ENCODE assay signal across 1 cellular context in genomic region chr19:48999481-49000325, GRCh38.
TF ChIP-seq lines count a peak whose summit lies in the region.

No MANE protein-coding gene starts in this region.

TF ChIP-seq in K562, 482 proteins besides CTCF, POLR2A, EP300 and RAD21 (continues in another document):
- TF ChIP-seq ETS1 (conservative IDR thresholded peaks at IDR 0.05; ENCODE audit: control insufficient read depth, low read depth, low read length) (0 out of 2 replicates have a peak, but pooled peaks have one; percentile 27), ZFP36 (IDR thresholded peaks at IDR 0.05; ENCODE audit: low read depth, low read length, partially characterized antibody) (no peak), EP400 (IDR thresholded peaks at IDR 0.05) (no peak), ZNF395 (CRISPR knock-in tag; IDR thresholded peaks at IDR 0.05) (no peak), TSC22D4 (tag; IDR thresholded peaks at IDR 0.05) (no peak), SPI1 (IDR thresholded peaks at IDR 0.05; ENCODE audit: borderline replicate concordance, low read depth, low read length) (peak; percentile 49; the same call in 1 of the 2 replicates), ZNF354B (CRISPR knock-in tag; IDR thresholded peaks at IDR 0.05) (no peak), TARDBP (IDR thresholded peaks at IDR 0.05) (no peak), ZBTB40 (IDR thresholded peaks at IDR 0.05) (no peak), ZBTB40 (CRISPR knock-in tag; IDR thresholded peaks at IDR 0.05) (no peak), HOXB6 (CRISPR knock-in tag; IDR thresholded peaks at IDR 0.05; ENCODE audit: borderline replicate concordance) (no peak), CTCFL (IDR thresholded peaks at IDR 0.05; ENCODE audit: borderline replicate concordance, insufficient read depth, low read depth, low read length, poor library complexity, severe bottlenecking) (peak; percentile 76), NR4A1 (CRISPR knock-in tag; IDR thresholded peaks at IDR 0.05) (no peak), NR4A1 (tag; IDR thresholded peaks at IDR 0.05) (no peak), ZNF239 (CRISPR knock-in tag; IDR thresholded peaks at IDR 0.05) (no peak), YBX1 (IDR thresholded peaks at IDR 0.05) (no peak), TCF7 (IDR thresholded peaks at IDR 0.05; ENCODE audit: borderline replicate concordance) (no peak), FOXK1 (CRISPR knock-in tag; IDR thresholded peaks at IDR 0.05; ENCODE audit: borderline replicate concordance) (no peak), MIER1 (IDR thresholded peaks at IDR 0.05; ENCODE audit: low read depth) (no peak), SP2 (IDR thresholded peaks at IDR 0.05; ENCODE audit: extremely low read depth, low read depth, low read length, poor library complexity, severe bottlenecking) (no peak), ZNF507 (tag; conservative IDR thresholded peaks at IDR 0.05) (no peak), NCOA4 (IDR thresholded peaks at IDR 0.05; ENCODE audit: partially characterized antibody) (no peak), ZBED1 (IDR thresholded peaks at IDR 0.05) (no peak), RNF219 (CRISPR knock-in tag; IDR thresholded peaks at IDR 0.05) (no peak), MYNN (IDR thresholded peaks at IDR 0.05) (peak; percentile 28; the same call in 1 of the 2 replicates), MYNN (CRISPR knock-in tag; IDR thresholded peaks at IDR 0.05) (no peak), DACH1 (IDR thresholded peaks at IDR 0.05; ENCODE audit: partially characterized antibody) (no peak), HNRNPUL1 (IDR thresholded peaks at IDR 0.05; ENCODE audit: low read length) (no peak), DLX4 (CRISPR knock-in tag; IDR thresholded peaks at IDR 0.05) (no peak), GABPB2 (CRISPR knock-in tag; conservative IDR thresholded peaks at IDR 0.05) (no peak), ZNF143 (CRISPR knock-in tag; IDR thresholded peaks at IDR 0.05) (no peak), ETV5 (CRISPR knock-in tag; IDR thresholded peaks at IDR 0.05; ENCODE audit: low read depth) (0 out of 2 replicates have a peak, but pooled peaks have one; percentile 58), NKRF (IDR thresholded peaks at IDR 0.05; ENCODE audit: borderline replicate concordance) (no peak), NFE2 (IDR thresholded peaks at IDR 0.05; ENCODE audit: low read depth) (no peak), ZEB2 (IDR thresholded peaks at IDR 0.05) (no peak), ZNF316 (IDR thresholded peaks at IDR 0.05) (no peak), JUN (IDR thresholded peaks at IDR 0.05; ENCODE audit: borderline replicate concordance, low read depth, low read length) (no peak), JUN (CRISPR knock-in tag; IDR thresholded peaks at IDR 0.05; ENCODE audit: borderline replicate concordance) (no peak), PATZ1 (CRISPR knock-in tag; IDR thresholded peaks at IDR 0.05; ENCODE audit: borderline replicate concordance) (no peak), ZNF212 (CRISPR knock-in tag; IDR thresholded peaks at IDR 0.05) (no peak), PHF21A (IDR thresholded peaks at IDR 0.05; ENCODE audit: borderline replicate concordance, low read depth) (peak; percentile 69; the same call in 1 of the 2 replicates), ZNF311 (CRISPR knock-in tag; IDR thresholded peaks at IDR 0.05) (no peak), TAF7 (tag; IDR thresholded peaks at IDR 0.05) (no peak), NUFIP1 (IDR thresholded peaks at IDR 0.05; ENCODE audit: partially characterized antibody) (no peak), NCOA6 (IDR thresholded peaks at IDR 0.05) (no peak), ZNF134 (CRISPR knock-in tag; conservative IDR thresholded peaks at IDR 0.05) (no peak), ZNF695 (CRISPR knock-in tag; IDR thresholded peaks at IDR 0.05) (no peak)
